Comparison of ENCODE assay signal across 22 cellular contexts in genomic region chr3:140902791-140903190, GRCh38.
A peak's percentile ranks its signal among the peaks of the same experiment; 100 is the strongest.
DNase-seq lines count a peak whose midpoint lies in the region; TF ChIP-seq lines count a peak whose summit lies in the region.
"Had no signal": no experiment of that assay in that cellular context is flagged by ENCODE, and none has a peak within 500 bp of the region (broad histone marks: within the 10 kb centered on the region; RNA-seq: fewer than 3 reads in every experiment).

No MANE protein-coding gene starts in this region.

- H3K36me3 ChIP-seq in WERI-Rb-1, result no peaks in the 10 kb centered on the region
- H3K36me3 ChIP-seq: BE2C; BLaER1 treated with 17β-estradiol and CSF1 and Interleukin-3, amounts not matched to agents 10 nM and 100 nM; HAP-1 had no signal

- H3K9me3 ChIP-seq in WERI-Rb-1 (ENCODE audit: severe bottlenecking), result no peaks in the 10 kb centered on the region
- H3K9me3 ChIP-seq: A549; BE2C; BLaER1 treated with 17β-estradiol and CSF1 and Interleukin-3, amounts not matched to agents 10 nM and 100 nM; HAP-1 had no signal

- H3K4me3 ChIP-seq in WERI-Rb-1 (ENCODE audit: low read depth, low read length), result no peak overlapping the region
- H3K4me3 ChIP-seq: A549; BLaER1 treated with 17β-estradiol and CSF1 and Interleukin-3, amounts not matched to agents 10 nM and 100 nM; HAP-1 had no signal

- H3K27me3 ChIP-seq in WERI-Rb-1 (ENCODE audit: insufficient read depth, low read depth, severe bottlenecking), result no peaks in the 10 kb centered on the region
- H3K27me3 ChIP-seq: BE2C; BLaER1 treated with 17β-estradiol and CSF1 and Interleukin-3, amounts not matched to agents 10 nM and 100 nM had no signal

- DNase-seq in NCI-H146 (lab: John Stamatoyannopoulos, UW) (peak; percentile 19), NCI-H146 treated with DMSO at 0.1 percent for 48 hours (lab: John Stamatoyannopoulos, UW; ENCODE audit: unreplicated experiment) (no peak), NCI-H510A treated with DMSO at 0.1 percent for 48 hours (lab: John Stamatoyannopoulos, UW) (peak; percentile 46), NCI-H510A (lab: John Stamatoyannopoulos, UW) (no peak), DMS53 treated with DMSO at 0.1 percent for 48 hours (lab: John Stamatoyannopoulos, UW; ENCODE audit: unreplicated experiment) (peak; percentile 87), NCI-H345 treated with DMSO at 0.1 percent for 48 hours (lab: John Stamatoyannopoulos, UW; ENCODE audit: unreplicated experiment) (peak; percentile 72), SW 1271 (lab: John Stamatoyannopoulos, UW) (no peak), WERI-Rb-1 (no peak)
- DNase-seq: 8988T; ACHN; AML-193; BE2C; CD4-positive, alpha-beta T cell; CD8-positive, alpha-beta memory T cell; DMS 273 treated with DMSO at 0.1 percent for 48 hours; DMS79 treated with DMSO at 0.1 percent for 48 hours; GF-D8; GOT3; HFFc6 had no signal

- TF ChIP-seq CTCF in WERI-Rb-1 (IDR thresholded peaks at IDR 0.05; ENCODE audit: low read depth, low read length), result no peak

- no peak overlapping the region for H3K27ac ChIP-seq in WERI-Rb-1
- H3K27ac ChIP-seq: A549; BLaER1 treated with 17β-estradiol and CSF1 and Interleukin-3, amounts not matched to agents 10 nM and 100 nM had no signal

Comparison
In these comparisons a context has a peak if more than half of its experiments do, and no peak if none do; other contexts are left out.
1. DNase-seq: peak in NCI-H146 (single experiment), NCI-H510A treated with DMSO at 0.1 percent for 48 hours (single experiment), DMS53 treated with DMSO at 0.1 percent for 48 hours (single experiment) and NCI-H345 treated with DMSO at 0.1 percent for 48 hours (single experiment); none in NCI-H146 treated with DMSO at 0.1 percent for 48 hours (single experiment), NCI-H510A (single experiment), SW 1271 (0 of 2) and WERI-Rb-1 (single experiment).